ENCODE assay signal across 14 cellular contexts in genomic region chr10:97169911-97170693, GRCh38. TPM values are rescaled to one million over a fixed set of nuclear protein-coding genes. Genes with fewer than 3 reads are reported as not detected.
DNase-seq lines count a peak whose midpoint lies in the region; ATAC-seq, FAIRE-seq and TF ChIP-seq lines count a peak whose summit lies in the region.
"Had no signal": no experiment of that assay in that cellular context is flagged by ENCODE, and none has a peak within 500 bp of the region (broad histone marks: within the 10 kb centered on the region; RNA-seq: fewer than 3 reads in every experiment).

No MANE protein-coding gene starts in this region.

- peaks cover 33% of the 10 kb centered on the region for H3K4me1 ChIP-seq in BLaER1
- no peaks in the 10 kb centered on the region for H3K4me1 ChIP-seq in left lung
- no peaks in the 10 kb centered on the region for H3K4me1 ChIP-seq in gastroesophageal sphincter

- TF ChIP-seq EP300 in gastroesophageal sphincter (IDR thresholded peaks at IDR 0.05) = no peak

- TF ChIP-seq CTCF in left lung (IDR thresholded peaks at IDR 0.05) (no peak), gastroesophageal sphincter (IDR thresholded peaks at IDR 0.05) (no peak)

- no peaks in the 10 kb centered on the region for H4K20me1 ChIP-seq in BLaER1

- H3K9ac ChIP-seq in BLaER1 = 0 out of 2 replicates have a peak overlapping the region, but pooled peaks have one; percentile 44

- 84 to 96% methylated on average over 5 to 10 of the region's 14 CpGs for WGBS in gastroesophageal sphincter (ENCODE audit: low coverage in 1 of 2), 2 donors

- no peak for TF ChIP-seq POLR2A in gastroesophageal sphincter (IDR thresholded peaks at IDR 0.05)

- H3K9me3 ChIP-seq in BLaER1 = no peaks in the 10 kb centered on the region
- H3K9me3 ChIP-seq in left lung = no peaks in the 10 kb centered on the region
- no peaks in the 10 kb centered on the region for H3K9me3 ChIP-seq in gastroesophageal sphincter
- H3K9me3 ChIP-seq: ovary had no signal

- intact Hi-C loops in left lung (cut with DNase I) = no loop called here

- H3K27ac ChIP-seq in BLaER1 (no peak overlapping the region), left lung (no peak overlapping the region), gastroesophageal sphincter (no peak overlapping the region)
- H3K27ac ChIP-seq: ovary had no signal

- DNase-seq in HT1080 (ENCODE audit: low read depth) = peak; percentile 34
- peak; percentile 1 for DNase-seq in amniotic epithelial cell (ENCODE audit: low read depth)
- DNase-seq in left lung = peak in 1 of 2 donors; percentile 75
- DNase-seq in frontal cortex (ENCODE audit: low spot score in 2 of 2) = no peak
- DNase-seq in activated CD4-positive, CD25-positive, alpha-beta regulatory T cell (lab: John Stamatoyannopoulos, UW) = no peak
- DNase-seq in activated T-cell treated with anti-CD3 and anti-CD28 coated beads for 4 hours = no peak
- DNase-seq: foreskin melanocyte; H7; ovary; stimulated activated CD4-positive, alpha-beta T cell treated with anti-CD3 and anti-CD28 coated beads, Interleukin-2, amount 100 ng/mL, for 24 hours had no signal

- H3K27me3 ChIP-seq in BLaER1 = no peaks in the 10 kb centered on the region
- H3K27me3 ChIP-seq in left lung = no peaks in the 10 kb centered on the region
- peaks cover 34% of the 10 kb centered on the region for H3K27me3 ChIP-seq in gastroesophageal sphincter
- H3K27me3 ChIP-seq: ovary had no signal

- H3K4me3 ChIP-seq in BLaER1 = no peak overlapping the region
- H3K4me3 ChIP-seq in left lung = no peak overlapping the region
- no peak overlapping the region for H3K4me3 ChIP-seq in gastroesophageal sphincter
- H3K4me3 ChIP-seq: ovary had no signal

- peak overlapping the region; percentile 71 for H3K4me2 ChIP-seq in BLaER1

- no peak for FAIRE-seq in frontal cortex (lab: Jason Lieb, UNC)

- ATAC-seq in left lung (peak; percentile 74), gastroesophageal sphincter (no peak)
- ATAC-seq: stimulated activated memory B cell treated with anti-CD40 and anti-IgM and Interleukin-4, amounts not matched to agents 10 μg/mL and 1 μg/mL and 100 μg/mL, for 72 hours had no signal

- no peaks in the 10 kb centered on the region for H3K36me3 ChIP-seq in BLaER1
- H3K36me3 ChIP-seq in left lung = no peaks in the 10 kb centered on the region
- H3K36me3 ChIP-seq in gastroesophageal sphincter = no peaks in the 10 kb centered on the region
- H3K36me3 ChIP-seq: ovary had no signal

RNA-seq across cellular contexts. Expression of gene SLIT1, which starts 15.7 kb away (rescaled TPM):
- 0.07 TPM in 1 of 2 replicates, not detected in the other for total RNA-seq in HT1080 (2014; rRNA removed; shearing (Covaris generic))
- 0.01 TPM in 1 of 2 replicates, not detected in the other for polyA plus RNA-seq in HT1080 (2015; cell fraction: cytosol; rRNA removed)
- polyA plus RNA-seq in HT1080 (2015; cell fraction: nucleus; rRNA removed) = 0.05 and 0.10 TPM in 2 replicates
- total RNA-seq in left lung (under 1 TPM; 0.20 to 0.45 TPM), gastroesophageal sphincter (under 1 TPM in 2 of 4 donors, not detected in 2; 0.04 to 0.13 TPM), frontal cortex (48.9 TPM)
- total RNA-seq: dermis microvascular lymphatic vessel endothelial cell had no signal

Comparison
In these comparisons a context has a peak if more than half of its experiments do, and no peak if none do; other contexts are left out.
1. DNase-seq: peak in HT1080 (single experiment) and amniotic epithelial cell (single experiment); none in frontal cortex (0 of 2), activated CD4-positive, CD25-positive, alpha-beta regulatory T cell (0 of 4) and activated T-cell treated with anti-CD3 and anti-CD28 coated beads for 4 hours (single experiment).
2. RNA of gene SLIT1, which starts 15.7 kb away (total RNA-seq): 48.9 TPM in frontal cortex (single experiment); 0.20 to 0.45 TPM in left lung, 0.04 to 0.13 TPM in gastroesophageal sphincter and 0.07 TPM in HT1080; every median in the first group is over 10 times any median in the second.